In genomic region chr2:70123051-70123828, GRCh38 we compare ENCODE assay signal across 8 cellular contexts. TPM values are rescaled to one million over a fixed set of nuclear protein-coding genes. Genes with fewer than 3 reads are reported as not detected.
DNase-seq lines count a peak whose midpoint lies in the region; ATAC-seq and TF ChIP-seq lines count a peak whose summit lies in the region.

No MANE protein-coding gene starts in this region.

- H3K27ac Mint-ChIP-seq in T-helper 1 cell treated with Interleukin-12 subunit alpha and Interleukin-12 subunit beta and Interleukin-4 antibody, amounts not matched to agents 30 μg/mL and 1 μg/mL, for 36 hours = peak overlapping the region; percentile 99
- H3K27ac Mint-ChIP-seq in T-helper 17 cell = peak overlapping the region; percentile 100

- H3K36me3 Mint-ChIP-seq in T-helper 1 cell treated with Interleukin-12 subunit alpha and Interleukin-12 subunit beta and Interleukin-4 antibody, amounts not matched to agents 30 μg/mL and 1 μg/mL, for 36 hours (ENCODE audit: low read depth) = no peaks in the 10 kb centered on the region
- H3K36me3 Mint-ChIP-seq in T-helper 17 cell (ENCODE audit: low read depth) = no peaks in the 10 kb centered on the region

- H3K4me3 Mint-ChIP-seq in T-helper 1 cell treated with Interleukin-12 subunit alpha and Interleukin-12 subunit beta and Interleukin-4 antibody, amounts not matched to agents 30 μg/mL and 1 μg/mL, for 36 hours = peak overlapping the region; percentile 91
- peak overlapping the region; percentile 96 for H3K4me3 Mint-ChIP-seq in T-helper 17 cell

- H3K9me3 Mint-ChIP-seq in T-helper 1 cell treated with Interleukin-12 subunit alpha and Interleukin-12 subunit beta and Interleukin-4 antibody, amounts not matched to agents 30 μg/mL and 1 μg/mL, for 36 hours = no peaks in the 10 kb centered on the region

- in situ Hi-C loops in GM13976 (cut with MboI; ENCODE audit: low sequenced_read_pairs, unreplicated experiment) = no loop called here

- peak overlapping the region; percentile 86 for H3K4me2 ChIP-seq in osteoblast (ENCODE audit: insufficient read depth, low read length)

- H3K79me2 ChIP-seq in osteoblast (ENCODE audit: insufficient read depth, low read length) = no peaks in the 10 kb centered on the region

- H2AFZ ChIP-seq in osteoblast (ENCODE audit: low read length) = peak overlapping the region; percentile 75

- ATAC-seq in T-helper 17 cell (no peak), GM21381 (IDR thresholded peaks at IDR 0.05; ENCODE audit: unreplicated experiment) (no peak)

- peaks cover 16% of the 10 kb centered on the region for H3K4me1 ChIP-seq in osteoblast (ENCODE audit: insufficient read depth, low read length)

- H3K27me3 ChIP-seq in osteoblast (ENCODE audit: insufficient read depth, low read length) = no peaks in the 10 kb centered on the region

- H3K36me3 ChIP-seq in osteoblast (ENCODE audit: insufficient read depth, low read length) = no peaks in the 10 kb centered on the region

- peaks cover 57% of the 10 kb centered on the region for H3K4me1 Mint-ChIP-seq in T-helper 1 cell treated with Interleukin-12 subunit alpha and Interleukin-12 subunit beta and Interleukin-4 antibody, amounts not matched to agents 30 μg/mL and 1 μg/mL, for 36 hours (ENCODE audit: low read depth)
- peaks cover 50% of the 10 kb centered on the region for H3K4me1 Mint-ChIP-seq in T-helper 17 cell

- no peaks in the 10 kb centered on the region for H3K27me3 Mint-ChIP-seq in T-helper 1 cell treated with Interleukin-12 subunit alpha and Interleukin-12 subunit beta and Interleukin-4 antibody, amounts not matched to agents 30 μg/mL and 1 μg/mL, for 36 hours (ENCODE audit: low read depth)
- no peaks in the 10 kb centered on the region for H3K27me3 Mint-ChIP-seq in T-helper 17 cell

- no peak for DNase-seq in T-helper 1 cell
- no peak for DNase-seq in T-helper 17 cell
- DNase-seq in fibroblast of pulmonary artery (ENCODE audit: low read depth) = peak; percentile 60
- DNase-seq in osteoblast (ENCODE audit: insufficient read length, low spot score, missing footprints) = peak; percentile 85
- DNase-seq in GM13976 (ENCODE audit: low spot score) = no peak
- DNase-seq in NCI-H446 treated with DMSO at 0.1 percent for 48 hours (lab: John Stamatoyannopoulos, UW) = no peak

- peak overlapping the region; percentile 94 for H3K27ac ChIP-seq in osteoblast (ENCODE audit: low read depth, low read length)

- H3K9me3 ChIP-seq in T-helper 17 cell (ENCODE audit: control insufficient read depth, low read length, poor library complexity, severe bottlenecking) (no peaks in the 10 kb centered on the region), osteoblast (ENCODE audit: low read depth, low read length) (no peaks in the 10 kb centered on the region)

- no peak for TF ChIP-seq CTCF in fibroblast of pulmonary artery (IDR thresholded peaks at IDR 0.05; ENCODE audit: low read length, missing control alignments)
- no peak for TF ChIP-seq CTCF in osteoblast (IDR thresholded peaks at IDR 0.05; ENCODE audit: extremely low read depth, low read depth, low read length)
- TF ChIP-seq CTCF in GM13976 (IDR thresholded peaks at IDR 0.05; ENCODE audit: borderline replicate concordance, control extremely low read depth, extremely low read depth, insufficient read depth, missing control alignments) = no peak

- no peaks in the 10 kb centered on the region for H4K20me1 ChIP-seq in osteoblast (ENCODE audit: insufficient read depth, low read length)

- no peak overlapping the region for H3K4me3 ChIP-seq in fibroblast of pulmonary artery (replicated peaks; ENCODE audit: low read depth, low read length)
- H3K4me3 ChIP-seq in osteoblast (ENCODE audit: insufficient read depth, low read length) = peak overlapping the region; percentile 73

RNA-seq across cellular contexts. Expression of gene PCBP1, which starts 36.0 kb away (rescaled TPM):
- total RNA-seq in T-helper 17 cell (100 to 1,000 TPM; 334 to 345 TPM), osteoblast (55.7 and 70.7 TPM in 2 replicates)

Comparison
In these comparisons a context has a peak if more than half of its experiments do, and no peak if none do; other contexts are left out.
1. DNase-seq: peak in fibroblast of pulmonary artery (single experiment) and osteoblast (single experiment); none in T-helper 1 cell (0 of 5), T-helper 17 cell (0 of 3), GM13976 (single experiment) and NCI-H446 treated with DMSO at 0.1 percent for 48 hours (single experiment).